Comparison of ENCODE assay signal across 8 cellular contexts in the genomic region with DNA sequence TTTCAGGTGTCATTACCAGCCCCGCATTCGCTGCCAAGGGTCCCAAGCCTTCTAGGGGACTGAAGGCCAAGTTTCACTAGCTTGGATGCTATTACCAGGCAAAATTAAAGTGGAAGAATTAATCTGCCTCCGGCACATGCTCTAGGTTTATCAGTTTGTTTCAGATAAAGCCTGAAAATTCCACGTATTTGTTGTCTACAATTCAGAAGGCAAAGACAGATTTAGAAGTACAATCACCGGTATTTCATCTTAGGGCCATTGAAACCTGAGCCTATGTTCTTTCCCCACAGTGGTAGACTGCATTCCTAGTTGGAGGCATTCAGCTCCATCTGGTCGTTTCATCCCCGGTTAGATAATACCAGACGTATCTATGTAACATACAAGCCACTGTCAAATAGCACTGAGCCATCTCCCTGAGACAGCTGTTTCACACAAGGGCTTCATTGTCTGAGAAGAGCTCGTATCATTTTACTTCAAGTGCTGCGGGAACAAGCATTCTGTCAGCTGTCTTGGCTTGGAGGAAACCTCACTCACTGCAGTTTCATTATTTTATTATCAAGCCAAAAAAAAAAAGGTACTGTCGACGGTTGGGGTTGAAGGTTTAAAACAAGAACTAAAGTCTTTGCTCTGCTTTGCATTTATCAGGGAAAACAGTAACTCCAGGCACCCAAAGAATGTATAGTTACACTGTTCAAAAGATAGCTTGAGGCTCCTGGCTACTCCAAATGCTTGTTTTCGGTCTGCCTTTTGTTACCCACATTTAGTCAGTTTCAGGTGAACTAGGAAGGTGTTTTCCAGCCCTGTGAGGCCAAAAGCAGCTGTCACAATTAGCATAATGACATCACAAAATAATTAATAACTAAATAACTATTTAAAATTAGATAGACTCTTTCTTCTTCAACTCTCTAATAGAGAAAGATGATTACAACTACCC.
DNase-seq lines count a peak whose midpoint lies in the region; ATAC-seq and TF ChIP-seq lines count a peak whose summit lies in the region.

No MANE protein-coding gene starts in this region.

- WGBS in ectodermal cell, 2 experiments, result 47 to 52% methylated on average over 13 of the region's 13 CpGs

- H3K4me3 ChIP-seq in left ventricle myocardium inferior, result no peak overlapping the region
- no peak overlapping the region for H3K4me3 ChIP-seq in ectodermal cell (ENCODE audit: insufficient read depth, low read depth, low read length)
- H3K4me3 ChIP-seq in parathyroid adenoma (ENCODE audit: low read depth, low read length), result no peak overlapping the region

- H3K27ac ChIP-seq in left ventricle myocardium inferior (replicated peaks), result no peak overlapping the region
- peak overlapping the region; percentile 77 for H3K27ac ChIP-seq in ectodermal cell (ENCODE audit: insufficient read depth, low read depth, low read length, poor library complexity, severe bottlenecking)
- no peak overlapping the region for H3K27ac ChIP-seq in parathyroid adenoma

- H3K36me3 ChIP-seq in left ventricle myocardium inferior (no peaks in the 10 kb centered on the region), ectodermal cell (ENCODE audit: control insufficient read depth, insufficient read depth, low read length) (no peaks in the 10 kb centered on the region), parathyroid adenoma (ENCODE audit: control insufficient read depth, insufficient read depth, low read length) (no peaks in the 10 kb centered on the region)

- no peaks in the 10 kb centered on the region for H3K27me3 ChIP-seq in left ventricle myocardium inferior (ENCODE audit: low read depth)
- H3K27me3 ChIP-seq in ectodermal cell (ENCODE audit: control insufficient read depth, insufficient read depth, low read length, poor library complexity, severe bottlenecking), result no peaks in the 10 kb centered on the region
- H3K27me3 ChIP-seq in parathyroid adenoma (ENCODE audit: control insufficient read depth, insufficient read depth, low read length), result no peaks in the 10 kb centered on the region

- H3K9me3 ChIP-seq in left ventricle myocardium inferior (replicated peaks) (peaks cover 13% of the 10 kb centered on the region), ectodermal cell (ENCODE audit: control insufficient read depth, low read length) (no peaks in the 10 kb centered on the region), parathyroid adenoma (ENCODE audit: control insufficient read depth, low read length) (no peaks in the 10 kb centered on the region)

- TF ChIP-seq CTCF in left ventricle myocardium inferior (IDR thresholded peaks at IDR 0.05; ENCODE audit: borderline replicate concordance), result no peak
- no peak for TF ChIP-seq CTCF in parathyroid adenoma (IDR thresholded peaks at IDR 0.05)

- no peak overlapping the region for H3K9ac ChIP-seq in parathyroid adenoma

- peak overlapping the region; percentile 20 for H2AFZ ChIP-seq in parathyroid adenoma

- H3K4me1 ChIP-seq in left ventricle myocardium inferior (peaks cover 12% of the 10 kb centered on the region), ectodermal cell (ENCODE audit: control insufficient read depth, insufficient read depth, low read length) (peaks cover 27% of the 10 kb centered on the region), parathyroid adenoma (no peaks in the 10 kb centered on the region)

- no peak overlapping the region for H3K4me2 ChIP-seq in parathyroid adenoma (ENCODE audit: low read length)

- no peaks in the 10 kb centered on the region for H3K79me2 ChIP-seq in parathyroid adenoma

- intact Hi-C loops in Right ventricle myocardium superior (cut with DNase I) (no loop called here), left ventricle myocardium inferior (cut with micrococcal nuclease) (no loop called here)

- ATAC-seq in Right ventricle myocardium superior (ENCODE audit: poor library complexity) (peak; percentile 53), HG03103 (IDR thresholded peaks at IDR 0.05; ENCODE audit: low read depth, unreplicated experiment) (peak; percentile 37), GM21528 (IDR thresholded peaks at IDR 0.05; ENCODE audit: low FRiP score, unreplicated experiment) (no peak)

- DNase-seq in Right ventricle myocardium superior (no peak), left ventricle myocardium inferior (no peak), NCI-H510A treated with DMSO at 0.1 percent for 48 hours (lab: John Stamatoyannopoulos, UW) (peak; percentile 92), ureter (ENCODE audit: low spot score) (no peak)
